8 cellular contexts compared by ENCODE assay signal in the genomic region with DNA sequence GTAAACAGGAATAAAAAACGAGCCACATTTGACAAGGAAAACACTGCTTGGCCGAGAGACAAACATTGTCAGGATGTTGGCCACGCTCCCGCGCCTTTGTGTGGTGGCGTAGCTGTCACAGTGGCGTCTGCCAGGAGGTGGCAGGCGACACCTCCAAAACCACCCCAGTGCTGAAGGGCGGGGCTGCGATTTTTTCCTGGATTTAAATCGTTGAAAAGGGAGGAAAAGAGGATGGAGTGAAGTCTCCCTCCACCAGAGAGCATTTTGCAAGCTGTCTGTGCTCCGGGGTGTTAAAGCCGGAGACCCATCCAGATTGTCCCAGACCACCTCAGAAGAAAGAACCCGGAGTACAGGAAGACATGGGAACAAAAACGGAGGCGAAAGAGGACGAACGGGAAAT. TPM values are rescaled to one million over a fixed set of nuclear protein-coding genes. Genes with fewer than 3 reads are reported as not detected.
DNase-seq lines count a peak whose midpoint lies in the region; ATAC-seq and TF ChIP-seq lines count a peak whose summit lies in the region.

No MANE protein-coding gene starts in this region.

- CTCF ChIA-PET in WTC11 (lab: Charles Lee), result interaction anchor here (0.7 to 10.3 kb wide), 21 partner anchors 9 to 261 kb away, joined by 3 to 190 read pairs (median 4); a partner anchor contains a TSS

- no peaks in the 10 kb centered on the region for H3K9me3 Mint-ChIP-seq in WTC11

- DNase-seq in ELR (ENCODE audit: low read depth) (peak; percentile 80), NCI-H1105 (lab: John Stamatoyannopoulos, UW) (peak; percentile 55), WTC11 (ENCODE audit: low spot score) (peak; percentile 81), dedifferentiated amniotic fluid mesenchymal stem cell (ENCODE audit: extremely low spot score) (peak; percentile 54), left colon (peak; percentile 63 to 82), HuH-7 (ENCODE audit: low spot score) (no peak)
- peak in 2 of 3 donors; percentile 28 to 35 for DNase-seq in stimulated activated CD4-positive, alpha-beta T cell treated with anti-CD3 and anti-CD28 coated beads, Interleukin-12 subunit alpha, Interleukin-12 subunit beta, amount 100 ng/mL, for 48 hours (ENCODE audit: low read depth in 2 of 3, low spot score in 1 of 3)

- intact Hi-C loops in left colon (cut with DNase I, micrococcal nuclease), result loop anchor here (10.0 kb wide), 1 partner anchor 190 kb away; no protein-coding TSS in a partner anchor

- POLR2A ChIA-PET in WTC11 (lab: Charles Lee), result interaction anchor here (0.6 to 1.9 kb wide), 4 partner anchors 117 to 185 kb away, joined by 3 to 14 read pairs (median 4); a partner anchor contains a TSS

- H3K4me3 Mint-ChIP-seq in WTC11, result no peak overlapping the region

- peaks cover 10% of the 10 kb centered on the region for H3K4me1 Mint-ChIP-seq in WTC11

- ATAC-seq in WTC11 (peak; percentile 60), left colon (peak; percentile 97), GM21723 (IDR thresholded peaks at IDR 0.05; ENCODE audit: unreplicated experiment) (no peak)

- H3K36me3 Mint-ChIP-seq in WTC11, result peaks cover 29% of the 10 kb centered on the region

- peak overlapping the region; percentile 92 for H3K27ac Mint-ChIP-seq in WTC11

- TF ChIP-seq CTCF in WTC11 (IDR thresholded peaks at IDR 0.05), result peak; percentile 50

- H3K27me3 Mint-ChIP-seq in WTC11 (ENCODE audit: low read depth), result no peaks in the 10 kb centered on the region

TF ChIP-seq in WTC11, 78 proteins besides CTCF, POLR2A, EP300 and RAD21:
- TF ChIP-seq, protein P1, sequence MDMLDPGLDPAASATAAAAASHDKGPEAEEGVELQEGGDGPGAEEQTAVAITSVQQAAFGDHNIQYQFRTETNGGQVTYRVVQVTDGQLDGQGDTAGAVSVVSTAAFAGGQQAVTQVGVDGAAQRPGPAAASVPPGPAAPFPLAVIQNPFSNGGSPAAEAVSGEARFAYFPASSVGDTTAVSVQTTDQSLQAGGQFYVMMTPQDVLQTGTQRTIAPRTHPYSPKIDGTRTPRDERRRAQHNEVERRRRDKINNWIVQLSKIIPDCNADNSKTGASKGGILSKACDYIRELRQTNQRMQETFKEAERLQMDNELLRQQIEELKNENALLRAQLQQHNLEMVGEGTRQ (CRISPR knock-in tag; IDR thresholded peaks at IDR 0.05), result 0 out of 2 replicates have a peak, but pooled peaks have one; percentile 14
- TF ChIP-seq, protein P2, sequence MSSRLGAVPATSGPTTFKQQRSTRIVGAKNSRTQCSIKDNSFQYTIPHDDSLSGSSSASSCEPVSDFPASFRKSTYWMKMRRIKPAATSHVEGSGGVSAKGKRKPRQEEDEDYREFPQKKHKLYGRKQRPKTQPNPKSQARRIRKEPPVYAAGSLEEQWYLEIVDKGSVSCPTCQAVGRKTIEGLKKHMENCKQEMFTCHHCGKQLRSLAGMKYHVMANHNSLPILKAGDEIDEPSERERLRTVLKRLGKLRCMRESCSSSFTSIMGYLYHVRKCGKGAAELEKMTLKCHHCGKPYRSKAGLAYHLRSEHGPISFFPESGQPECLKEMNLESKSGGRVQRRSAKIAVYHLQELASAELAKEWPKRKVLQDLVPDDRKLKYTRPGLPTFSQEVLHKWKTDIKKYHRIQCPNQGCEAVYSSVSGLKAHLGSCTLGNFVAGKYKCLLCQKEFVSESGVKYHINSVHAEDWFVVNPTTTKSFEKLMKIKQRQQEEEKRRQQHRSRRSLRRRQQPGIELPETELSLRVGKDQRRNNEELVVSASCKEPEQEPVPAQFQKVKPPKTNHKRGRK (CRISPR knock-in tag; IDR thresholded peaks at IDR 0.05; ENCODE audit: borderline replicate concordance), result no peak
- TF ChIP-seq SP1 (CRISPR knock-in tag; conservative IDR thresholded peaks at IDR 0.05), result peak; percentile 50; the same call in 1 of the 2 replicates

RNA-seq across cellular contexts. Expression of a gene that starts 12.7 kb away (rescaled TPM):
- total RNA-seq in WTC11 (2021) (23.1 to 25.0 TPM (median 24.3 TPM) in 3 replicates), left colon (10 to 100 TPM; 11.4 to 13.3 TPM)

RNA-seq across cellular contexts. Expression of a gene that starts 12.8 kb away (rescaled TPM):
- total RNA-seq in WTC11 (2021) (69.0 to 73.3 TPM (median 69.1 TPM) in 3 replicates), left colon (10 to 100 TPM; 80.8 to 99.0 TPM)

RNA-seq across cellular contexts. Expression of a gene that starts 42.8 kb away (rescaled TPM):
- total RNA-seq in WTC11 (2021) (39.9 to 48.4 TPM (median 42.1 TPM) in 3 replicates), left colon (10 to 100 TPM; 12.4 to 15.2 TPM)
